24 cellular contexts compared by ENCODE assay signal in the genomic region with DNA sequence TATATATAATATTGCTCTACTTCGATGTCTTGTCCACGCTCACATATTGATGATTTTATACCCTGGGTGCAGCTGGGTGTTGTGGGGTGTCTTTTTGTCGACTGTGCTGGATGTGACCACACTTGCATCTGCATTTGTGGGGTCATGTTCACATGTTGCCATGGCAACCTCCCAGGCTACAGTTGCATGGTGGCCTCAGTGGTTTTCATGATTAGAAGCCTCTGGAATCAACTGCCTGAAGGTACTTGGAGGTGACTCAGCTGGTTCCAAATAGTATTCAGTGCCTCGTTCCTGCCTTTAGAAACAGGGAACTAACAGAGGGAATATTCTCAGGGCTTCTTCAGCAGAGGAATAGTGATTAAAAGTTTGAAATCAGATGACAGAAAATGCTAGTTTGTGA.
DNase-seq lines count a peak whose midpoint lies in the region; ATAC-seq and TF ChIP-seq lines count a peak whose summit lies in the region.
"Had no signal": no experiment of that assay in that cellular context is flagged by ENCODE, and none has a peak within 500 bp of the region (broad histone marks: within the 10 kb centered on the region; RNA-seq: fewer than 3 reads in every experiment).

No MANE protein-coding gene starts in this region.

- peak overlapping the region; percentile 52 for H3K27ac Mint-ChIP-seq in activated naive CD4-positive, alpha-beta T cell treated with anti-CD3 and anti-CD28 coated beads, Interleukin-2, amount 50 U/mL, for 24 hours
- H3K27ac Mint-ChIP-seq: endodermal cell; stimulated activated naive CD8-positive, alpha-beta T cell treated with anti-CD3 and anti-CD28 coated beads, Interleukin-15, Interleukin-2, amounts not matched to agents 100 ng/mL and 50 ng/mL, for 24 hours; T-helper 1 cell treated with Interleukin-12 subunit alpha and Interleukin-12 subunit beta and Interleukin-4 antibody, amounts not matched to agents 30 μg/mL and 1 μg/mL, for 36 hours had no signal

- no peak overlapping the region for H3K4me3 ChIP-seq in foreskin fibroblast (ENCODE audit: low read depth in 1 of 2, low read length in 2 of 2)
- H3K4me3 ChIP-seq: hepatocyte, lung, ovary, sigmoid colon, transverse colon had no signal

- no peaks in the 10 kb centered on the region for H3K27me3 Mint-ChIP-seq in activated naive CD4-positive, alpha-beta T cell treated with anti-CD3 and anti-CD28 coated beads, Interleukin-2, amount 50 U/mL, for 24 hours
- H3K27me3 Mint-ChIP-seq: naive B cell; stimulated activated naive CD8-positive, alpha-beta T cell treated with anti-CD3 and anti-CD28 coated beads, Interleukin-15, Interleukin-2, amounts not matched to agents 100 ng/mL and 50 ng/mL, for 24 hours had no signal

- peaks cover 3% of the 10 kb centered on the region for H3K4me1 Mint-ChIP-seq in activated naive CD4-positive, alpha-beta T cell treated with anti-CD3 and anti-CD28 coated beads, Interleukin-2, amount 50 U/mL, for 24 hours
- H3K4me1 Mint-ChIP-seq: endodermal cell, naive B cell had no signal

- peaks cover 5% of the 10 kb centered on the region for H3K9me3 Mint-ChIP-seq in activated naive CD4-positive, alpha-beta T cell treated with anti-CD3 and anti-CD28 coated beads, Interleukin-2, amount 50 U/mL, for 24 hours
- H3K9me3 Mint-ChIP-seq: endodermal cell had no signal

- H3K4me3 Mint-ChIP-seq in activated naive CD4-positive, alpha-beta T cell treated with anti-CD3 and anti-CD28 coated beads, Interleukin-2, amount 50 U/mL, for 24 hours, result no peak overlapping the region
- H3K4me3 Mint-ChIP-seq: endodermal cell; naive B cell; stimulated activated naive CD8-positive, alpha-beta T cell treated with anti-CD3 and anti-CD28 coated beads, Interleukin-15, Interleukin-2, amounts not matched to agents 100 ng/mL and 50 ng/mL, for 24 hours; T-helper 1 cell treated with Interleukin-12 subunit alpha and Interleukin-12 subunit beta and Interleukin-4 antibody, amounts not matched to agents 30 μg/mL and 1 μg/mL, for 36 hours had no signal

- DNase-seq in activated naive CD4-positive, alpha-beta T cell treated with Interleukin-2 at 50 U/mL for 16 hours, result no peak
- DNase-seq in T1000 (lab: John Stamatoyannopoulos, UW), result peak; percentile 15
- DNase-seq in foreskin fibroblast, result peak; percentile 6 to 34
- no peak for DNase-seq in NCI-H2171 (lab: John Stamatoyannopoulos, UW)
- DNase-seq in SW 1271 (lab: John Stamatoyannopoulos, UW), result no peak
- DNase-seq: activated CD8-positive, alpha-beta memory T cell treated with anti-CD3 and anti-CD28 coated beads, Interleukin-2, amount 50 U/mL, for 48 hours; activated gamma-delta T cell treated with Interleukin-2 at 50 U/mL for 16 hours; aorta; DMS 273 treated with DMSO at 0.1 percent for 48 hours; endodermal cell; naive B cell; NCI-H1092 treated with DMSO at 0.1 percent for 48 hours; NCI-H526; ovary; SHP77 treated with DMSO at 0.1 percent for 48 hours; sigmoid colon; transverse colon had no signal

- H3K36me3 Mint-ChIP-seq in activated naive CD4-positive, alpha-beta T cell treated with anti-CD3 and anti-CD28 coated beads, Interleukin-2, amount 50 U/mL, for 24 hours, result no peaks in the 10 kb centered on the region
- H3K36me3 Mint-ChIP-seq: naive B cell had no signal

- ATAC-seq in HG02798 (IDR thresholded peaks at IDR 0.05; ENCODE audit: poor library complexity, unreplicated experiment), result no peak
- ATAC-seq in HG03565 (IDR thresholded peaks at IDR 0.05; ENCODE audit: unreplicated experiment), result no peak

- TF ChIP-seq CTCF in foreskin fibroblast (IDR thresholded peaks at IDR 0.05; ENCODE audit: low read depth, low read length), result no peak

Comparison
In these comparisons a context has a peak if more than half of its experiments do, and no peak if none do; other contexts are left out.
1. DNase-seq: peak in T1000 (single experiment) and foreskin fibroblast (2 of 2); none in activated naive CD4-positive, alpha-beta T cell treated with Interleukin-2 at 50 U/mL for 16 hours (single experiment), NCI-H2171 (single experiment) and SW 1271 (0 of 2).